12 cellular contexts compared by ENCODE assay signal in genomic region chr1:51636765-51637522, GRCh38. TPM values are rescaled to one million over a fixed set of nuclear protein-coding genes. Genes with fewer than 3 reads are reported as not detected.
DNase-seq lines count a peak whose midpoint lies in the region; ATAC-seq and TF ChIP-seq lines count a peak whose summit lies in the region.
"Had no signal": no experiment of that assay in that cellular context is flagged by ENCODE, and none has a peak within 500 bp of the region (broad histone marks: within the 10 kb centered on the region; RNA-seq: fewer than 3 reads in every experiment).

No MANE protein-coding gene starts in this region.

- peak overlapping the region; percentile 10 for H3K27ac ChIP-seq in urinary bladder (ENCODE audit: low read depth)
- H3K27ac ChIP-seq: SK-N-MC had no signal

- no peaks in the 10 kb centered on the region for H3K4me1 ChIP-seq in urinary bladder (ENCODE audit: insufficient read depth)
- H3K4me1 ChIP-seq: BE2C had no signal

- no peak for DNase-seq in Right ventricle myocardium superior
- DNase-seq in Right ventricle myocardium inferior (ENCODE audit: missing footprints) = no peak
- DNase-seq in astrocyte of the spinal cord (ENCODE audit: low read depth, low spot score) = peak; percentile 87
- DNase-seq in iris pigment epithelial cell (ENCODE audit: low read depth) = peak; percentile 87
- no peak for DNase-seq in NCI-H748 treated with DMSO at 0.1 percent for 48 hours (lab: John Stamatoyannopoulos, UW)
- no peak for DNase-seq in GM13976 (ENCODE audit: low spot score)
- DNase-seq: activated T-cell treated with anti-CD3 and anti-CD28 coated beads for 4 hours; BE2C; naive thymus-derived CD4-positive, alpha-beta T cell had no signal

- WGBS in urinary bladder = 55% methylated on average over 6 of the region's 6 CpGs

- no peak for TF ChIP-seq CTCF in astrocyte of the spinal cord (IDR thresholded peaks at IDR 0.05; ENCODE audit: low read depth, low read length)
- TF ChIP-seq CTCF in GM13976 (IDR thresholded peaks at IDR 0.05; ENCODE audit: borderline replicate concordance, control extremely low read depth, extremely low read depth, insufficient read depth, missing control alignments) = no peak

- ATAC-seq in Right ventricle myocardium superior (ENCODE audit: poor library complexity) (peak; percentile 45), Right ventricle myocardium inferior (no peak), GM21367 (IDR thresholded peaks at IDR 0.05; ENCODE audit: unreplicated experiment) (no peak)
- ATAC-seq: naive thymus-derived CD4-positive, alpha-beta T cell had no signal

- H3K4me3 ChIP-seq in astrocyte of the spinal cord (ENCODE audit: low read depth, low read length) (no peak overlapping the region), urinary bladder (ENCODE audit: low read depth, low read length) (no peak overlapping the region)
- H3K4me3 ChIP-seq: SK-N-MC had no signal

- H3K36me3 ChIP-seq in urinary bladder (ENCODE audit: insufficient read depth) = peaks cover 2% of the 10 kb centered on the region
- H3K36me3 ChIP-seq: BE2C had no signal

- in situ Hi-C loops in astrocyte of the spinal cord (cut with HindIII; ENCODE audit: low sequenced_read_pairs) = no loop called here
- in situ Hi-C loops in GM13976 (cut with MboI; ENCODE audit: low sequenced_read_pairs, unreplicated experiment) = no loop called here

- intact Hi-C loops in Right ventricle myocardium superior (cut with DNase I) = no loop called here
- intact Hi-C loops in Right ventricle myocardium inferior (cut with DNase I) = no loop called here

RNA-seq across cellular contexts. Expression of gene OSBPL9, which starts 20.1 kb away (rescaled TPM):
- total RNA-seq in Right ventricle myocardium superior (41.7 TPM), Right ventricle myocardium inferior (45.1 TPM), urinary bladder (117 TPM)
- 46.3 TPM for polyA plus RNA-seq in urinary bladder

Comparison
In these comparisons a context has a peak if more than half of its experiments do, and no peak if none do; other contexts are left out.
1. DNase-seq: peak in astrocyte of the spinal cord (single experiment) and iris pigment epithelial cell (single experiment); none in Right ventricle myocardium superior (single experiment), Right ventricle myocardium inferior (single experiment), NCI-H748 treated with DMSO at 0.1 percent for 48 hours (single experiment) and GM13976 (single experiment).